Comparison of ENCODE assay signal across 1 cellular context in genomic region chr5:118849507-118849906, GRCh38.
TF ChIP-seq lines count a peak whose summit lies in the region.

No MANE protein-coding gene starts in this region.

TF ChIP-seq in HEK293, 187 proteins besides CTCF, POLR2A, EP300 and RAD21 (continued from another document):
- TF ChIP-seq ZNF146 (tag by site-specific recombination; IDR thresholded peaks at IDR 0.05): peak; percentile 80
